6 cellular contexts compared by ENCODE assay signal in genomic region chr6:169702640-169703246, GRCh38.
DNase-seq lines count a peak whose midpoint lies in the region; ATAC-seq and TF ChIP-seq lines count a peak whose summit lies in the region.

No MANE protein-coding gene starts in this region.

- in situ Hi-C loops in GM13976 (cut with MboI; ENCODE audit: low sequenced_read_pairs, unreplicated experiment): no loop called here

- peak; percentile 39 to 56 for DNase-seq in activated CD4-positive, alpha-beta T cell treated with anti-CD3 and anti-CD28 coated beads, Interleukin-2, amount 50 U/mL, for 48 hours
- DNase-seq in substantia nigra (lab: John Stamatoyannopoulos, UW) (peak in 3 of 49 donors; percentile 31 to 56 (median 44)), GM13976 (ENCODE audit: low spot score) (no peak)

- ATAC-seq in GM19023 (IDR thresholded peaks at IDR 0.05; ENCODE audit: unreplicated experiment) (peak; percentile 8), HG03175 (IDR thresholded peaks at IDR 0.05; ENCODE audit: unreplicated experiment) (peak; percentile 17)

- H3K27ac ChIP-seq in substantia nigra (ENCODE audit: low read depth, low read length, poor library complexity, severe bottlenecking): peak overlapping the region; percentile 87

- peak overlapping the region; percentile 97 for H3K4me3 ChIP-seq in iPS-18c (ENCODE audit: insufficient read depth, low read depth, low read length)

- no peaks in the 10 kb centered on the region for H3K9me3 ChIP-seq in iPS-18c (ENCODE audit: control insufficient read depth, insufficient read depth, low read length)

- TF ChIP-seq CTCF in GM13976 (IDR thresholded peaks at IDR 0.05; ENCODE audit: borderline replicate concordance, control extremely low read depth, extremely low read depth, insufficient read depth, missing control alignments): no peak
